3 cellular contexts compared by ENCODE assay signal in genomic region chr5:81945867-81946266, GRCh38.
A peak's percentile ranks its signal among the peaks of the same experiment; 100 is the strongest.
TF ChIP-seq lines count a peak whose summit lies in the region.

No MANE protein-coding gene starts in this region.

TF ChIP-seq in HepG2, 621 proteins besides CTCF, POLR2A, EP300 and RAD21:
- TF ChIP-seq ZNF687 (CRISPR knock-in tag; IDR thresholded peaks at IDR 0.05) = no peak
- peak; percentile 51 for TF ChIP-seq HNRNPK (IDR thresholded peaks at IDR 0.05; ENCODE audit: low read depth, low read length, poor library complexity, severe bottlenecking)

TF ChIP-seq in K562, 482 proteins besides CTCF, POLR2A, EP300 and RAD21:
- TF ChIP-seq HDAC2 (IDR thresholded peaks at IDR 0.05) (no peak), ZNF740 (CRISPR knock-in tag; IDR thresholded peaks at IDR 0.05) (no peak), ZNF740 (tag; IDR thresholded peaks at IDR 0.05) (peak in 1 of 2 experiments; percentile 53; a peak in 1 of 4 replicates), SMAD3 (CRISPR knock-in tag; conservative IDR thresholded peaks at IDR 0.05) (no peak), PCBP1 (IDR thresholded peaks at IDR 0.05; ENCODE audit: low read depth, low read length, poor library complexity, severe bottlenecking) (peak; percentile 74), HNRNPK (IDR thresholded peaks at IDR 0.05; ENCODE audit: low read depth, low read length, poor library complexity, severe bottlenecking) (peak; percentile 68), RBM25 (IDR thresholded peaks at IDR 0.05; ENCODE audit: low read depth, low read length, severe bottlenecking) (peak; percentile 42)

TF ChIP-seq in endothelial cell of umbilical vein, 7 proteins besides CTCF, POLR2A, EP300 and RAD21:
- TF ChIP-seq MAX (IDR thresholded peaks at IDR 0.05; ENCODE audit: insufficient read depth, insufficient read length) (no peak), JUN (IDR thresholded peaks at IDR 0.05; ENCODE audit: borderline replicate concordance, insufficient read depth, insufficient read length, low read depth) (no peak), GATA2 (IDR thresholded peaks at IDR 0.05; ENCODE audit: insufficient read depth, insufficient read length, low read depth, low read length) (no peak), MYC (IDR thresholded peaks at IDR 0.05; ENCODE audit: low read depth, low read length) (no peak), FOS (IDR thresholded peaks at IDR 0.05; ENCODE audit: borderline replicate concordance, insufficient read depth, low read length) (no peak), EZH2 (IDR thresholded peaks at IDR 0.05; ENCODE audit: borderline replicate concordance, low read depth, low read length, severe bottlenecking) (no peak), POLR2AphosphoS5 (IDR thresholded peaks at IDR 0.05; ENCODE audit: insufficient read depth, low read depth, low read length) (no peak)
